Comparison of ENCODE assay signal across 8 cellular contexts in genomic region chr1:25617626-25618432, GRCh38. TPM values are rescaled to one million over a fixed set of nuclear protein-coding genes. Genes with fewer than 3 reads are reported as not detected.
DNase-seq lines count a peak whose midpoint lies in the region; ATAC-seq lines count a peak whose summit lies in the region.

No MANE protein-coding gene starts in this region.

- H3K9ac ChIP-seq in iPS-18a (ENCODE audit: low read length) = no peak overlapping the region

- no peaks in the 10 kb centered on the region for H3K36me3 ChIP-seq in iPS-18a (ENCODE audit: control insufficient read depth, low read depth, low read length)

- H3K27ac Mint-ChIP-seq in activated naive CD4-positive, alpha-beta T cell treated with anti-CD3 and anti-CD28 coated beads, Interleukin-2, amount 50 U/mL, for 72 hours = peak overlapping the region; percentile 30 to 74
- H3K27ac Mint-ChIP-seq in stimulated activated naive B cell treated with anti-CD40 and anti-IgM and Interleukin-4, amounts not matched to agents 10 μg/mL and 1 μg/mL and 100 μg/mL, for 72 hours = peak overlapping the region; percentile 62

- H3K27ac ChIP-seq in iPS-18a (ENCODE audit: low read length) = no peak overlapping the region

- H3K9me3 Mint-ChIP-seq in activated naive CD4-positive, alpha-beta T cell treated with anti-CD3 and anti-CD28 coated beads, Interleukin-2, amount 50 U/mL, for 72 hours = no peaks in the 10 kb centered on the region
- H3K9me3 Mint-ChIP-seq in stimulated activated naive B cell treated with anti-CD40 and anti-IgM and Interleukin-4, amounts not matched to agents 10 μg/mL and 1 μg/mL and 100 μg/mL, for 72 hours = no peaks in the 10 kb centered on the region

- peak overlapping the region; percentile 80 to 86 for H3K4me3 Mint-ChIP-seq in stimulated activated naive B cell treated with anti-CD40 and anti-IgM and Interleukin-4, amounts not matched to agents 10 μg/mL and 1 μg/mL and 100 μg/mL, for 72 hours

- peaks cover 47% of the 10 kb centered on the region in 2 donors for H3K27me3 Mint-ChIP-seq in stimulated activated naive B cell treated with anti-CD40 and anti-IgM and Interleukin-4, amounts not matched to agents 10 μg/mL and 1 μg/mL and 100 μg/mL, for 72 hours

- peak overlapping the region; percentile 59 for H3K4me3 ChIP-seq in iPS-18a (ENCODE audit: low read length)

- H3K4me1 Mint-ChIP-seq in stimulated activated naive B cell treated with anti-CD40 and anti-IgM and Interleukin-4, amounts not matched to agents 10 μg/mL and 1 μg/mL and 100 μg/mL, for 72 hours = peaks cover 39 to 63% of the 10 kb centered on the region in 2 donors

- peak; percentile 31 for DNase-seq in activated CD4-positive, alpha-beta T cell treated with anti-CD3 and anti-CD28 coated beads for 48 hours
- no peak for DNase-seq in activated CD4-positive, alpha-beta T cell treated with anti-CD3 and anti-CD28 coated beads for 4 hours
- DNase-seq in activated naive CD4-positive, alpha-beta T cell treated with anti-CD3 and anti-CD28 coated beads, Interleukin-2, amount 50 U/mL, for 72 hours (ENCODE audit: low spot score in 2 of 2) = no peak
- no peak for DNase-seq in stimulated activated naive B cell treated with anti-CD40 and anti-IgM and Interleukin-4, amounts not matched to agents 10 μg/mL and 1 μg/mL and 100 μg/mL, for 72 hours
- no peak for DNase-seq in occipital lobe (lab: John Stamatoyannopoulos, UW)

- no peak for ATAC-seq in activated naive CD4-positive, alpha-beta T cell treated with anti-CD3 and anti-CD28 coated beads, Interleukin-2, amount 50 U/mL, for 72 hours
- no peak for ATAC-seq in stimulated activated naive B cell treated with anti-CD40 and anti-IgM and Interleukin-4, amounts not matched to agents 10 μg/mL and 1 μg/mL and 100 μg/mL, for 72 hours (replicated peaks)
- no peak for ATAC-seq in GM18520 (IDR thresholded peaks at IDR 0.05; ENCODE audit: unreplicated experiment)
- ATAC-seq in GM19452 (IDR thresholded peaks at IDR 0.05; ENCODE audit: unreplicated experiment) = no peak

- peaks cover 22% of the 10 kb centered on the region for H3K4me1 ChIP-seq in iPS-18a (ENCODE audit: control insufficient read depth, low read depth, low read length)

- no peaks in the 10 kb centered on the region for H3K9me3 ChIP-seq in iPS-18a (ENCODE audit: control insufficient read depth, low read depth, low read length)

- peaks cover 41% of the 10 kb centered on the region for H3K27me3 ChIP-seq in iPS-18a (ENCODE audit: control insufficient read depth, insufficient read depth, low read length)

- H3K36me3 Mint-ChIP-seq in activated naive CD4-positive, alpha-beta T cell treated with anti-CD3 and anti-CD28 coated beads, Interleukin-2, amount 50 U/mL, for 72 hours = peaks cover 5 to 7% of the 10 kb centered on the region in 2 donors
- no peaks in the 10 kb centered on the region for H3K36me3 Mint-ChIP-seq in stimulated activated naive B cell treated with anti-CD40 and anti-IgM and Interleukin-4, amounts not matched to agents 10 μg/mL and 1 μg/mL and 100 μg/mL, for 72 hours

RNA-seq across cellular contexts. Expression of gene MAN1C1, which starts 1.2 kb away (rescaled TPM):
- 10 to 100 TPM in 1 of 2 donors, 1 to 10 TPM in 1; 8.8 to 15.3 TPM for total RNA-seq in activated naive CD4-positive, alpha-beta T cell treated with anti-CD3 and anti-CD28 coated beads, Interleukin-2, amount 50 U/mL, for 72 hours
- total RNA-seq in occipital lobe = 8.6 TPM
